In genomic region chr15:60905587-60905986, GRCh38 we compare ENCODE assay signal across 11 cellular contexts.
A peak's percentile ranks its signal among the peaks of the same experiment; 100 is the strongest.
DNase-seq lines count a peak whose midpoint lies in the region; ATAC-seq and TF ChIP-seq lines count a peak whose summit lies in the region.
"Had no signal": no experiment of that assay in that cellular context is flagged by ENCODE, and none has a peak within 500 bp of the region (broad histone marks: within the 10 kb centered on the region; RNA-seq: fewer than 3 reads in every experiment).

No MANE protein-coding gene starts in this region.

- no peaks in the 10 kb centered on the region for H3K9me3 Mint-ChIP-seq in naive thymus-derived CD4-positive, alpha-beta T cell

- POLR2A ChIA-PET in naive thymus-derived CD4-positive, alpha-beta T cell (lab: Charles Lee): no interaction called here

- no peak overlapping the region for H3K27ac ChIP-seq in naive thymus-derived CD4-positive, alpha-beta T cell (ENCODE audit: low read depth, low read length)
- H3K27ac ChIP-seq: prostate gland had no signal

- intact Hi-C loops in naive thymus-derived CD4-positive, alpha-beta T cell (cut with micrococcal nuclease): loop anchor here in 1 of 2 donors (1.0 to 2.0 kb wide), 5 partner anchors 65 to 397 kb away; no protein-coding TSS in a partner anchor

- H3K4me1 ChIP-seq in naive thymus-derived CD4-positive, alpha-beta T cell (ENCODE audit: control insufficient read depth in 2 of 2, insufficient read depth in 2 of 2, low read length in 2 of 2): no peaks in the 10 kb centered on the region
- H3K4me1 ChIP-seq: prostate gland had no signal

- H3K4me3 Mint-ChIP-seq in naive thymus-derived CD4-positive, alpha-beta T cell: no peak overlapping the region

- ATAC-seq in naive thymus-derived CD4-positive, alpha-beta T cell: peak; percentile 68
- ATAC-seq in GM19035 (IDR thresholded peaks at IDR 0.05; ENCODE audit: unreplicated experiment): no peak
- no peak for ATAC-seq in GM18505 (IDR thresholded peaks at IDR 0.05; ENCODE audit: unreplicated experiment)

- CTCF ChIA-PET in naive thymus-derived CD4-positive, alpha-beta T cell (lab: Charles Lee): interaction anchor here (0.9 to 3.1 kb wide), 6 partner anchors 11 to 403 kb away, joined by 3 to 16 read pairs (median 6); no protein-coding TSS in a partner anchor

- no peaks in the 10 kb centered on the region for H3K9me3 ChIP-seq in naive thymus-derived CD4-positive, alpha-beta T cell (ENCODE audit: control insufficient read depth in 2 of 3, low read length in 3 of 3)
- H3K9me3 ChIP-seq: prostate gland had no signal

- H3K4me1 Mint-ChIP-seq in naive thymus-derived CD4-positive, alpha-beta T cell: peaks cover 0 to 38% (median 2%) of the 10 kb centered on the region in 7 donors

- H3K27ac Mint-ChIP-seq in naive thymus-derived CD4-positive, alpha-beta T cell: peak overlapping the region in 1 of 9 donors; percentile 16

- no peak for TF ChIP-seq POLR2A in GM18505 (IDR thresholded peaks at IDR 0.05; ENCODE audit: borderline replicate concordance, extremely low read depth, insufficient read depth, insufficient read length)

- peak; percentile 4 for DNase-seq in NK-92 treated with Interleukin-12 subunit alpha and Interleukin-12 subunit beta, amount 100 ng/mL, for 24 hours (lab: John Stamatoyannopoulos, UW)
- no peak for DNase-seq in NK-92 (lab: John Stamatoyannopoulos, UW; ENCODE audit: unreplicated experiment)
- peak in 2 of 3 experiments; percentile 24 to 77 for DNase-seq in NCI-H1417 (lab: John Stamatoyannopoulos, UW)
- peak; percentile 14 for DNase-seq in activated effector memory CD4-positive, alpha-beta T cell treated with Interleukin-2 at 50 U/mL for 16 hours
- peak in 6 of 9 donors; percentile 24 to 45 (median 38) for DNase-seq in naive thymus-derived CD4-positive, alpha-beta T cell
- DNase-seq in D341Med (ENCODE audit: low spot score): no peak
- DNase-seq: ACHN, NCI-H1436 had no signal

- H3K27me3 ChIP-seq in naive thymus-derived CD4-positive, alpha-beta T cell (ENCODE audit: control insufficient read depth in 2 of 2, insufficient read depth in 2 of 2, low read length in 2 of 2): no peaks in the 10 kb centered on the region

- no peaks in the 10 kb centered on the region for H3K36me3 Mint-ChIP-seq in naive thymus-derived CD4-positive, alpha-beta T cell

- no peaks in the 10 kb centered on the region for H3K36me3 ChIP-seq in naive thymus-derived CD4-positive, alpha-beta T cell (ENCODE audit: control insufficient read depth in 2 of 3, insufficient read depth in 3 of 3, low read length in 3 of 3)
- H3K36me3 ChIP-seq: prostate gland had no signal

- H3K27me3 Mint-ChIP-seq in naive thymus-derived CD4-positive, alpha-beta T cell: peaks cover 0 to 17% (median 0%) of the 10 kb centered on the region in 5 donors

- H3K4me3 ChIP-seq in naive thymus-derived CD4-positive, alpha-beta T cell (ENCODE audit: low read length): no peak overlapping the region
- H3K4me3 ChIP-seq: prostate gland had no signal

Comparison
In these comparisons a context has a peak if more than half of its experiments do, and no peak if none do; other contexts are left out.
1. DNase-seq: peak in NK-92 treated with Interleukin-12 subunit alpha and Interleukin-12 subunit beta, amount 100 ng/mL, for 24 hours (single experiment), NCI-H1417 (2 of 3), activated effector memory CD4-positive, alpha-beta T cell treated with Interleukin-2 at 50 U/mL for 16 hours (single experiment) and naive thymus-derived CD4-positive, alpha-beta T cell (6 of 9); none in NK-92 (single experiment) and D341Med (single experiment).